18 cellular contexts compared by ENCODE assay signal in genomic region chr9:134533850-134534585, GRCh38.
A peak's percentile ranks its signal among the peaks of the same experiment; 100 is the strongest.
DNase-seq lines count a peak whose midpoint lies in the region; ATAC-seq and TF ChIP-seq lines count a peak whose summit lies in the region.
"Had no signal": no experiment of that assay in that cellular context is flagged by ENCODE, and none has a peak within 500 bp of the region (broad histone marks: within the 10 kb centered on the region; RNA-seq: fewer than 3 reads in every experiment).

No MANE protein-coding gene starts in this region.

- no peak for ATAC-seq in HG03571 (IDR thresholded peaks at IDR 0.05; ENCODE audit: unreplicated experiment)
- ATAC-seq in GM18867 (IDR thresholded peaks at IDR 0.05; ENCODE audit: unreplicated experiment): no peak
- ATAC-seq: activated CD4-positive, CD25-positive, alpha-beta regulatory T cell treated with anti-CD3 and anti-CD28 coated beads, Interleukin-2, amount 50 U/mL, for 24 hours; heart left ventricle; HepG2; naive thymus-derived CD8-positive, alpha-beta T cell; Panc1; upper lobe of right lung had no signal

- intact Hi-C loops in posterior vena cava (cut with DNase I): no loop called here

- WGBS in hepatocyte (ENCODE audit: low lambda C conversion rate, missing lambda C conversion rate): 78% methylated on average over 28 of the region's 28 CpGs

- H3K9me3 ChIP-seq in hepatocyte (ENCODE audit: low read depth): no peaks in the 10 kb centered on the region
- H3K9me3 ChIP-seq: upper lobe of right lung had no signal

- no peaks in the 10 kb centered on the region for H3K27me3 ChIP-seq in hepatocyte
- H3K27me3 ChIP-seq: cardiac muscle cell had no signal

- no peak overlapping the region for H3K4me3 ChIP-seq in hepatocyte
- H3K4me3 ChIP-seq: cardiac muscle cell, heart left ventricle, upper lobe of right lung had no signal

- no peaks in the 10 kb centered on the region for H4K20me1 ChIP-seq in hepatocyte (ENCODE audit: insufficient read depth, poor library complexity, severe bottlenecking)

- H3K27ac ChIP-seq in hepatocyte: peak overlapping the region; percentile 85
- H3K27ac ChIP-seq: cardiac muscle cell, heart left ventricle, upper lobe of right lung had no signal

- DNase-seq in G401 (ENCODE audit: low spot score): peak; percentile 8
- peak; percentile 52 for DNase-seq in amniotic epithelial cell (ENCODE audit: low read depth)
- DNase-seq in hepatocyte (ENCODE audit: low spot score): no peak
- peak; percentile 60 for DNase-seq in posterior vena cava (ENCODE audit: low spot score)
- DNase-seq in GM03348 (ENCODE audit: low spot score): no peak
- no peak for DNase-seq in GM13976 (ENCODE audit: low spot score)
- DNase-seq: NCI-H2107; NCI-H69; stimulated activated CD4-positive, alpha-beta T cell treated with anti-CD3 and anti-CD28 coated beads, Interleukin-4, amount 100 ng/mL, for 24 hours had no signal

- in situ Hi-C loops in G401 (cut with HindIII; ENCODE audit: low sequenced_read_pairs): no loop called here
- in situ Hi-C loops in GM13976 (cut with MboI; ENCODE audit: low sequenced_read_pairs, unreplicated experiment): no loop called here

- no peaks in the 10 kb centered on the region for H3K79me2 ChIP-seq in hepatocyte

- H3K9me2 ChIP-seq in hepatocyte (replicated peaks; ENCODE audit: insufficient read depth): no peaks in the 10 kb centered on the region

- peaks cover 25% of the 10 kb centered on the region for H3K4me1 ChIP-seq in hepatocyte (ENCODE audit: insufficient read depth)
- H3K4me1 ChIP-seq: upper lobe of right lung had no signal

- no peaks in the 10 kb centered on the region for H3K36me3 ChIP-seq in hepatocyte (replicated peaks; ENCODE audit: insufficient read depth, low read depth)
- H3K36me3 ChIP-seq: cardiac muscle cell, heart left ventricle, upper lobe of right lung had no signal

- peak overlapping the region; percentile 54 for H3K4me2 ChIP-seq in hepatocyte

- H2AFZ ChIP-seq in hepatocyte: no peak overlapping the region

- TF ChIP-seq CTCF in hepatocyte (IDR thresholded peaks at IDR 0.05; ENCODE audit: poor library complexity) (no peak), GM13976 (IDR thresholded peaks at IDR 0.05; ENCODE audit: borderline replicate concordance, control extremely low read depth, extremely low read depth, insufficient read depth, missing control alignments) (no peak)

Comparison
In these comparisons a context has a peak if more than half of its experiments do, and no peak if none do; other contexts are left out.
1. DNase-seq: peak in G401 (single experiment), amniotic epithelial cell (single experiment) and posterior vena cava (single experiment); none in hepatocyte (single experiment), GM03348 (single experiment) and GM13976 (single experiment).